ENCODE assay signal across 18 cellular contexts in genomic region chr12:1797991-1798733, GRCh38. TPM values are rescaled to one million over a fixed set of nuclear protein-coding genes. Genes with fewer than 3 reads are reported as not detected.
A peak's percentile ranks its signal among the peaks of the same experiment; 100 is the strongest.
DNase-seq lines count a peak whose midpoint lies in the region; ATAC-seq, FAIRE-seq and TF ChIP-seq lines count a peak whose summit lies in the region.
"Had no signal": no experiment of that assay in that cellular context is flagged by ENCODE, and none has a peak within 500 bp of the region (broad histone marks: within the 10 kb centered on the region; RNA-seq: fewer than 3 reads in every experiment).

No MANE protein-coding gene starts in this region.

- peak overlapping the region; percentile 83 for H2BK5ac ChIP-seq in neuronal stem cell (ENCODE audit: low read length)

- H3K18ac ChIP-seq in neuronal stem cell (ENCODE audit: low read length), result peak overlapping the region; percentile 84

- WGBS in GM12878 (ENCODE audit: insufficient coverage, insufficient replicate concordance, low lambda C conversion rate, missing lambda C conversion rate), result 86% methylated on average over 23 of the region's 23 CpGs
- no CpG with 5 or more reads among the region's 23 CpGs for WGBS in neuronal stem cell (ENCODE audit: extremely low coverage in 2 of 2, insufficient read length in 2 of 2, insufficient replicate concordance in 1 of 2), 2 donors

- no peak overlapping the region for H3K14ac ChIP-seq in neuronal stem cell (ENCODE audit: low read length)

- no peaks in the 10 kb centered on the region for H3K27me3 Mint-ChIP-seq in activated CD4-positive, alpha-beta T cell treated with anti-CD3 and anti-CD28 coated beads for 36 hours
- H3K27me3 Mint-ChIP-seq in CD4-positive, CD25-positive, alpha-beta regulatory T cell, result no peaks in the 10 kb centered on the region
- H3K27me3 Mint-ChIP-seq: activated CD8-positive, alpha-beta T cell treated with anti-CD3 and anti-CD28 coated beads for 36 hours had no signal

- no peaks in the 10 kb centered on the region for H3K9me3 Mint-ChIP-seq in activated CD4-positive, alpha-beta T cell treated with anti-CD3 and anti-CD28 coated beads for 36 hours (ENCODE audit: low read depth)
- H3K9me3 Mint-ChIP-seq in CD4-positive, CD25-positive, alpha-beta regulatory T cell, result no peaks in the 10 kb centered on the region
- H3K9me3 Mint-ChIP-seq: activated CD8-positive, alpha-beta T cell treated with anti-CD3 and anti-CD28 coated beads for 36 hours had no signal

- H3K36me3 ChIP-seq in CD4-positive, CD25-positive, alpha-beta regulatory T cell (ENCODE audit: control insufficient read depth, insufficient read depth, low read length), result no peaks in the 10 kb centered on the region
- no peaks in the 10 kb centered on the region; a peak in 1 of 4 replicates for H3K36me3 ChIP-seq in GM12878 (ENCODE audit: control insufficient read depth in 2 of 2, insufficient read depth in 2 of 2, low read length in 1 of 2)
- no peaks in the 10 kb centered on the region for H3K36me3 ChIP-seq in neuronal stem cell (replicated peaks in 1 of 2; ENCODE audit: control insufficient read depth in 2 of 2, insufficient read depth in 2 of 2, low read length in 2 of 2)
- H3K36me3 ChIP-seq: thoracic aorta had no signal

- no peak for ATAC-seq in activated CD4-positive, alpha-beta T cell treated with anti-CD3 and anti-CD28 coated beads for 36 hours
- ATAC-seq in CD4-positive, CD25-positive, alpha-beta regulatory T cell (ENCODE audit: low read depth in 2 of 2), result no peak
- no peak for ATAC-seq in GM12878
- ATAC-seq in GM19467 (IDR thresholded peaks at IDR 0.05; ENCODE audit: unreplicated experiment), result no peak
- no peak for ATAC-seq in HG02981 (IDR thresholded peaks at IDR 0.05; ENCODE audit: unreplicated experiment)
- ATAC-seq in GM18867 (IDR thresholded peaks at IDR 0.05; ENCODE audit: unreplicated experiment), result no peak
- ATAC-seq: activated CD8-positive, alpha-beta T cell treated with anti-CD3 and anti-CD28 coated beads for 36 hours had no signal

- no peaks in the 10 kb centered on the region for H4K20me1 ChIP-seq in GM12878 (ENCODE audit: control insufficient read depth, insufficient read depth)

- DNase-seq in activated CD4-positive, alpha-beta T cell treated with anti-CD3 and anti-CD28 coated beads for 36 hours, result no peak
- DNase-seq in activated CD4-positive, alpha-beta T cell treated with anti-CD3 and anti-CD28 coated beads, Interleukin-2, amount 50 U/mL, for 1 hour, result no peak
- DNase-seq in CD4-positive, CD25-positive, alpha-beta regulatory T cell, result no peak
- DNase-seq in GM12878 (ENCODE audit: low read depth, low spot score) (no peak), neuronal stem cell (ENCODE audit: low spot score) (no peak)
- DNase-seq: Calu3, cerebellar nuclear complex, NCI-H1417 treated with DMSO at 0.1 percent for 48 hours, NCI-H446 treated with DMSO at 0.1 percent for 48 hours, T-helper 2 cell had no signal

- H2BK12ac ChIP-seq in neuronal stem cell (ENCODE audit: low read length), result peak overlapping the region; percentile 49

- H3K4ac ChIP-seq in neuronal stem cell (ENCODE audit: low read length), result no peak overlapping the region

- peaks cover 2% of the 10 kb centered on the region for H3K4me1 Mint-ChIP-seq in activated CD4-positive, alpha-beta T cell treated with anti-CD3 and anti-CD28 coated beads for 36 hours
- H3K4me1 Mint-ChIP-seq in CD4-positive, CD25-positive, alpha-beta regulatory T cell, result peaks cover 0 to 16% (median 3%) of the 10 kb centered on the region in 4 donors

- peak overlapping the region; percentile 83 for H3K4me3 Mint-ChIP-seq in activated CD4-positive, alpha-beta T cell treated with anti-CD3 and anti-CD28 coated beads for 36 hours
- peak overlapping the region in 3 of 4 donors; percentile 15 to 59 (median 55) for H3K4me3 Mint-ChIP-seq in CD4-positive, CD25-positive, alpha-beta regulatory T cell

- H3K9ac ChIP-seq in GM12878 (ENCODE audit: control insufficient read depth, insufficient read depth, low read length) (no peak overlapping the region), neuronal stem cell (ENCODE audit: low read depth, low read length, poor library complexity) (no peak overlapping the region)

- peak overlapping the region; percentile 13 for H3K23ac ChIP-seq in neuronal stem cell (ENCODE audit: low read depth, low read length, poor library complexity)

- RAD21 ChIA-PET in GM12878 (lab: Charles Lee; ENCODE audit: unreplicated experiment), result interaction anchor here (0.6 to 6.5 kb wide), 3 partner anchors 23 to 142 kb away, joined by 3 to 69 read pairs (median 3); no protein-coding TSS in a partner anchor

- no peak for TF ChIP-seq RAD21 in GM12878 (IDR thresholded peaks at IDR 0.05; ENCODE audit: insufficient read depth, low read depth, low read length)

- H3K27me3 ChIP-seq in CD4-positive, CD25-positive, alpha-beta regulatory T cell (ENCODE audit: control insufficient read depth, insufficient read depth, low read length), result no peaks in the 10 kb centered on the region
- H3K27me3 ChIP-seq in GM12878 (replicated peaks in 1 of 2; ENCODE audit: control insufficient read depth in 2 of 2, insufficient read depth in 2 of 2, low read length in 1 of 2) (no peaks in the 10 kb centered on the region), neuronal stem cell (ENCODE audit: control insufficient read depth in 3 of 3, insufficient read depth in 3 of 3, low read depth in 1 of 3, low read length in 3 of 3) (peaks cover 0 to 12% (median 2%) of the 10 kb centered on the region in 3 experiments)
- H3K27me3 ChIP-seq: hepatocyte had no signal

- BruUV-seq in GM12878 (replicated peaks; lab: Mats Ljungman, UMichigan), result no TSS peak

- no peaks in the 10 kb centered on the region for H3K79me1 ChIP-seq in neuronal stem cell (ENCODE audit: low read depth, low read length)

- H3K4me3 ChIP-seq in CD4-positive, CD25-positive, alpha-beta regulatory T cell (ENCODE audit: low read depth, low read length), result no peak overlapping the region
- H3K4me3 ChIP-seq in GM12878 (no peak overlapping the region), neuronal stem cell (ENCODE audit: low read length in 2 of 2) (no peak overlapping the region)
- H3K4me3 ChIP-seq: hepatocyte had no signal

- no peak overlapping the region for H2AFZ ChIP-seq in GM12878 (ENCODE audit: control insufficient read depth, low read depth, low read length)
- no peak overlapping the region for H2AFZ ChIP-seq in neuronal stem cell (ENCODE audit: low read length)

- CTCF ChIA-PET in activated CD4-positive, alpha-beta T cell treated with anti-CD3 and anti-CD28 coated beads for 36 hours (lab: Charles Lee), result interaction anchor here (0.6 to 10.7 kb wide), 7 partner anchors 9 to 779 kb away, joined by 3 to 126 read pairs (median 3); no protein-coding TSS in a partner anchor
- CTCF ChIA-PET in GM12878 (lab: Yijun Ruan, JAX), result interaction anchor here (1.0 to 6.5 kb wide), 2 partner anchors 129 to 142 kb away, joined by 3 to 106 read pairs; no protein-coding TSS in a partner anchor

- FAIRE-seq in GM12878 (lab: Jason Lieb, UNC), result no peak
- FAIRE-seq: A204.1 had no signal

- H3K27ac ChIP-seq in CD4-positive, CD25-positive, alpha-beta regulatory T cell (ENCODE audit: insufficient read depth, low read length, poor library complexity, severe bottlenecking), result peak overlapping the region; percentile 80
- H3K27ac ChIP-seq in GM12878 (ENCODE audit: control insufficient read depth, insufficient read depth) (no peak overlapping the region), neuronal stem cell (replicated peaks; ENCODE audit: low read length) (no peak overlapping the region)
- H3K27ac ChIP-seq: epithelial cell of prostate, hepatocyte had no signal

- H3K4me2 ChIP-seq in GM12878 (ENCODE audit: control insufficient read depth, insufficient read depth), result peak overlapping the region; percentile 100; the same call in 1 of the 2 replicates
- H3K4me2 ChIP-seq in neuronal stem cell (ENCODE audit: insufficient read depth, low read length, poor library complexity, severe bottlenecking), result no peak overlapping the region

- no peaks in the 10 kb centered on the region; the same call in 1 of the 2 replicates for H3K79me2 ChIP-seq in GM12878 (ENCODE audit: control insufficient read depth, insufficient read depth, low read length)
- H3K79me2 ChIP-seq: hepatocyte had no signal

- SMC1A ChIA-PET in GM12878 (lab: Charles Lee; ENCODE audit: uncharacterized antibody, unreplicated experiment), result interaction anchor here (1.1 to 2.8 kb wide), 2 partner anchors 141 kb away, joined by 3 to 16 read pairs; no protein-coding TSS in a partner anchor

- H4K91ac ChIP-seq in neuronal stem cell (ENCODE audit: low read depth, low read length, poor library complexity), result no peak overlapping the region

- TF ChIP-seq CTCF in GM12878 (IDR thresholded peaks at IDR 0.05 in 2 of 3, conservative IDR thresholded peaks at IDR 0.05 in 1 of 3; ENCODE audit: control insufficient read depth in 2 of 3, extremely low read depth in 1 of 3, insufficient read depth in 1 of 3, low read depth in 3 of 3, low read length in 3 of 3), result no peak

- no peak overlapping the region for H3K27ac Mint-ChIP-seq in activated CD4-positive, alpha-beta T cell treated with anti-CD3 and anti-CD28 coated beads for 36 hours
- peak overlapping the region in 1 of 3 donors; percentile 86 for H3K27ac Mint-ChIP-seq in CD4-positive, CD25-positive, alpha-beta regulatory T cell

- intact Hi-C loops in activated CD4-positive, alpha-beta T cell treated with anti-CD3 and anti-CD28 coated beads for 36 hours (cut with DNase I, micrococcal nuclease), result loop anchor here (2.0 to 10.0 kb wide), 5 partner anchors 239 to 1014 kb away; partner anchors contain the start of gene ITFG2 (in 1 of the 2)
- intact Hi-C loops in GM12878 (cut with micrococcal nuclease; ENCODE audit: unreplicated experiment), result loop anchor here (2.0 to 10.0 kb wide), 4 partner anchors 135 to 784 kb away; no protein-coding TSS in a partner anchor

- no peak overlapping the region for H2BK120ac ChIP-seq in neuronal stem cell (ENCODE audit: low read depth, low read length)

- in situ Hi-C loops in GM12878 (cut with MboI), result no loop called here

- H3K36me3 Mint-ChIP-seq in activated CD4-positive, alpha-beta T cell treated with anti-CD3 and anti-CD28 coated beads for 36 hours (ENCODE audit: low read depth), result no peaks in the 10 kb centered on the region
- no peaks in the 10 kb centered on the region for H3K36me3 Mint-ChIP-seq in CD4-positive, CD25-positive, alpha-beta regulatory T cell

- H3K9me3 ChIP-seq in CD4-positive, CD25-positive, alpha-beta regulatory T cell (ENCODE audit: control insufficient read depth in 2 of 2, low read length in 2 of 2), result no peaks in the 10 kb centered on the region
- no peaks in the 10 kb centered on the region for H3K9me3 ChIP-seq in GM12878 (replicated peaks; ENCODE audit: control insufficient read depth, insufficient read depth, low read length)
- H3K9me3 ChIP-seq in neuronal stem cell (replicated peaks in 1 of 2; ENCODE audit: control insufficient read depth in 2 of 2, insufficient read depth in 1 of 2, low read depth in 1 of 2, low read length in 2 of 2), result no peaks in the 10 kb centered on the region
- H3K9me3 ChIP-seq: thoracic aorta had no signal

- POLR2A ChIA-PET in activated CD4-positive, alpha-beta T cell treated with anti-CD3 and anti-CD28 coated beads for 36 hours (lab: Charles Lee), result interaction anchor here (1.1 to 1.2 kb wide), 2 partner anchors 142 to 145 kb away, joined by 3 to 4 read pairs; no protein-coding TSS in a partner anchor
- POLR2A ChIA-PET in GM12878 (lab: Charles Lee), result interaction anchor here (1.4 kb wide), 1 partner anchor 142 kb away, joined by 6 read pairs; no protein-coding TSS in a partner anchor

- TF ChIP-seq EP300 in GM12878 (IDR thresholded peaks at IDR 0.05; ENCODE audit: borderline replicate concordance in 1 of 2, control insufficient read depth in 1 of 2, low read depth in 2 of 2, low read length in 2 of 2), result no peak

- TF ChIP-seq POLR2A in GM12878 (IDR thresholded peaks at IDR 0.05; ENCODE audit: low read depth, low read length), result no peak

- peak overlapping the region; percentile 76 for H4K8ac ChIP-seq in neuronal stem cell (ENCODE audit: low read depth, low read length)

- peak overlapping the region; percentile 76 for H2BK15ac ChIP-seq in neuronal stem cell (ENCODE audit: low read length)

- H3K4me1 ChIP-seq in CD4-positive, CD25-positive, alpha-beta regulatory T cell (ENCODE audit: control insufficient read depth, insufficient read depth, low read length, poor library complexity, severe bottlenecking), result peaks cover 14% of the 10 kb centered on the region
- H3K4me1 ChIP-seq in GM12878 (ENCODE audit: control insufficient read depth, insufficient read depth, low read length) (peaks cover 4% of the 10 kb centered on the region; the same call in 1 of the 2 replicates), neuronal stem cell (ENCODE audit: control insufficient read depth in 2 of 2, insufficient read depth in 1 of 2, low read depth in 1 of 2, low read length in 2 of 2) (peaks cover 5% of the 10 kb centered on the region in 2 donors)

- peak overlapping the region; percentile 38 for H2AK5ac ChIP-seq in neuronal stem cell (ENCODE audit: low read depth, low read length)

RNA-seq across cellular contexts. Expression of gene LRTM2, which starts 22.2 kb away (rescaled TPM):
- total RNA-seq in activated CD4-positive, alpha-beta T cell treated with anti-CD3 and anti-CD28 coated beads for 36 hours, result not detected
- total RNA-seq in CD4-positive, CD25-positive, alpha-beta regulatory T cell, result not detected
- not detected for polyA plus RNA-seq in CD4-positive, CD25-positive, alpha-beta regulatory T cell
- not detected in 2 replicates for total RNA-seq in GM12878 (2013; cell fraction: nucleolus; rRNA removed)
- total RNA-seq in GM12878 (2014; rRNA removed), result not detected in 2 replicates
- not detected in 2 replicates for total RNA-seq in GM12878 (2014; rRNA removed; fragmentation: Illumina TruSeq; extraction: Trizol)
- not detected in 2 replicates for total RNA-seq in GM12878 (2021)
- not detected for polyA plus RNA-seq in GM12878 (2011; ENCODE audit: low read depth)
- polyA plus RNA-seq in GM12878 (2011; rRNA removed), result 0.05 TPM in 1 of 2 replicates, not detected in the other
- 0.03 and 0.06 TPM in 2 replicates for polyA plus RNA-seq in GM12878 (2011; cell fraction: cytosol; rRNA removed)
- polyA plus RNA-seq in GM12878 (2011; cell fraction: nucleus; rRNA removed), result 0.12 and 0.18 TPM in 2 replicates
- polyA plus RNA-seq in GM12878 (2012), result not detected in 2 replicates
- not detected in 2 replicates for polyA plus RNA-seq in GM12878 (2014; fragmentation: Illumina TruSeq; extraction: Trizol)
- polyA plus RNA-seq in GM12878 (2014; fragmentation: Nextera tagmentation; extraction: Ambion mirVana), result not detected
- not detected in 2 replicates for polyA plus RNA-seq in GM12878 (2014; rRNA removed)
- polyA plus RNA-seq in GM12878 (2016; fragmentation: Nextera tagmentation; extraction: Ambion mirVana), result not detected
- polyA minus RNA-seq in GM12878 (2011; rRNA and poly(A)+ RNA removed), result 0.15 TPM in 1 of 2 replicates, not detected in the other
- polyA minus RNA-seq in GM12878 (2011; cell fraction: cytosol; rRNA and poly(A)+ RNA removed), result not detected in 2 replicates
- polyA minus RNA-seq in GM12878 (2011; cell fraction: nucleus; rRNA and poly(A)+ RNA removed), result not detected in 2 replicates
- 0.03 TPM for polyA plus RNA-seq in neuronal stem cell (2013, experiment 1 of 2)
- 0.03 TPM for polyA plus RNA-seq in neuronal stem cell (2013, experiment 2 of 2)
- total RNA-seq: activated CD8-positive, alpha-beta T cell treated with anti-CD3 and anti-CD28 coated beads for 36 hours; Calu3; hepatocyte; thoracic aorta had no signal
- polyA plus RNA-seq: hepatocyte had no signal
